16 cellular contexts compared by ENCODE assay signal in genomic region chr17:37478187-37478586, GRCh38. TPM values are rescaled to one million over a fixed set of nuclear protein-coding genes. Genes with fewer than 3 reads are reported as not detected.
DNase-seq lines count a peak whose midpoint lies in the region; ATAC-seq, FAIRE-seq and TF ChIP-seq lines count a peak whose summit lies in the region.
"Had no signal": no experiment of that assay in that cellular context is flagged by ENCODE, and none has a peak within 500 bp of the region (broad histone marks: within the 10 kb centered on the region; RNA-seq: fewer than 3 reads in every experiment).

No MANE protein-coding gene starts in this region.

- ATAC-seq in Right ventricle myocardium inferior = peak; percentile 84
- peak; percentile 72 for ATAC-seq in aorta (ENCODE audit: low FRiP score)
- ATAC-seq in GM18520 (IDR thresholded peaks at IDR 0.05; ENCODE audit: unreplicated experiment) = no peak
- no peak for ATAC-seq in HG02973 (IDR thresholded peaks at IDR 0.05; ENCODE audit: unreplicated experiment)
- ATAC-seq: A549, left lobe of liver, upper lobe of right lung had no signal

- no peak for DNase-seq in Right ventricle myocardium inferior (ENCODE audit: missing footprints)
- no peak for DNase-seq in cardiac septum (ENCODE audit: low spot score)
- DNase-seq in bronchial epithelial cell (ENCODE audit: low read depth) = peak; percentile 64
- DNase-seq in left ventricle myocardium inferior = peak; percentile 58
- DNase-seq in aorta = no peak
- DNase-seq in cerebellum (ENCODE audit: low spot score) = no peak
- DNase-seq: activated CD8-positive, alpha-beta memory T cell treated with anti-CD3 and anti-CD28 coated beads, Interleukin-2, amount 50 U/mL, for 48 hours; NCI-H1105; NCI-H526; upper lobe of right lung had no signal

- 83 to 90% methylated on average over 2 of the region's 2 CpGs for WGBS in aorta, 2 donors

- TF ChIP-seq CTCF in bronchial epithelial cell (IDR thresholded peaks at IDR 0.05; ENCODE audit: insufficient read depth, low read length, severe bottlenecking) (no peak), left ventricle myocardium inferior (IDR thresholded peaks at IDR 0.05; ENCODE audit: borderline replicate concordance) (no peak)

- H3K27me3 ChIP-seq in bronchial epithelial cell (ENCODE audit: control insufficient read depth, insufficient read depth, low read length) = no peaks in the 10 kb centered on the region
- H3K27me3 ChIP-seq in left ventricle myocardium inferior (ENCODE audit: low read depth) = no peaks in the 10 kb centered on the region
- no peaks in the 10 kb centered on the region for H3K27me3 ChIP-seq in aorta (ENCODE audit: control insufficient read depth in 1 of 2, insufficient read depth in 2 of 2, low read length in 1 of 2)
- H3K27me3 ChIP-seq: neural progenitor cell, upper lobe of right lung had no signal

- H3K36me3 ChIP-seq in bronchial epithelial cell (ENCODE audit: control insufficient read depth, insufficient read depth, low read length) (peaks cover 7% of the 10 kb centered on the region), left ventricle myocardium inferior (peaks cover 54% of the 10 kb centered on the region), aorta (ENCODE audit: control insufficient read depth in 1 of 2, insufficient read depth in 2 of 2, low read length in 1 of 2) (peaks cover 7 to 13% of the 10 kb centered on the region in 2 donors)

- FAIRE-seq in bronchial epithelial cell (lab: Jason Lieb, UNC) = no peak
- FAIRE-seq: A549 had no signal

- H3K9me3 ChIP-seq in left ventricle myocardium inferior (replicated peaks) = no peaks in the 10 kb centered on the region
- H3K9me3 ChIP-seq in aorta (ENCODE audit: control insufficient read depth, low read length) = no peaks in the 10 kb centered on the region
- H3K9me3 ChIP-seq: A549, upper lobe of right lung had no signal

- H3K27ac ChIP-seq in left ventricle myocardium inferior (replicated peaks) = peak overlapping the region; percentile 56
- no peak overlapping the region for H3K27ac ChIP-seq in aorta (ENCODE audit: low read depth in 1 of 2, low read length in 2 of 2)
- H3K27ac ChIP-seq: A549, neural progenitor cell, upper lobe of right lung, VCaP had no signal

- intact Hi-C loops in Right ventricle myocardium inferior (cut with DNase I) (no loop called here), cardiac septum (cut with DNase I) (no loop called here), left ventricle myocardium inferior (cut with micrococcal nuclease) (no loop called here), aorta (cut with DNase I) (no loop called here)

- H3K4me3 ChIP-seq in bronchial epithelial cell (ENCODE audit: low read depth, low read length) = no peak overlapping the region
- H3K4me3 ChIP-seq in left ventricle myocardium inferior = no peak overlapping the region
- H3K4me3 ChIP-seq in aorta (ENCODE audit: low read length in 2 of 2) = no peak overlapping the region
- H3K4me3 ChIP-seq: A549, neural progenitor cell, upper lobe of right lung had no signal

- H3K4me1 ChIP-seq in left ventricle myocardium inferior (peaks cover 45% of the 10 kb centered on the region), aorta (ENCODE audit: control insufficient read depth in 1 of 2, insufficient read depth in 2 of 2, low read length in 2 of 2) (no peaks in the 10 kb centered on the region)
- H3K4me1 ChIP-seq: upper lobe of right lung had no signal

RNA-seq across cellular contexts. Expression of gene DUSP14, which starts 11.5 kb away (rescaled TPM):
- total RNA-seq in Right ventricle myocardium inferior (21.5 TPM), cardiac septum (22.4 TPM), bronchial epithelial cell (68.4 and 79.6 TPM in 2 replicates), left ventricle myocardium inferior (18.1 TPM), aorta (1 to 10 TPM; 9.2 to 9.7 TPM), cerebellum (11.2 TPM)
- 1 to 10 TPM; 3.8 to 6.4 TPM for polyA plus RNA-seq in aorta

Comparison
In these comparisons a context has a peak if more than half of its experiments do, and no peak if none do; other contexts are left out.
1. DNase-seq: peak in bronchial epithelial cell (single experiment) and left ventricle myocardium inferior (single experiment); none in Right ventricle myocardium inferior (single experiment), cardiac septum (single experiment), aorta (0 of 2) and cerebellum (single experiment).
2. ATAC-seq: peak in Right ventricle myocardium inferior (single experiment) and aorta (single experiment); none in GM18520 (single experiment) and HG02973 (single experiment).